23 cellular contexts compared by ENCODE assay signal in the genomic region with DNA sequence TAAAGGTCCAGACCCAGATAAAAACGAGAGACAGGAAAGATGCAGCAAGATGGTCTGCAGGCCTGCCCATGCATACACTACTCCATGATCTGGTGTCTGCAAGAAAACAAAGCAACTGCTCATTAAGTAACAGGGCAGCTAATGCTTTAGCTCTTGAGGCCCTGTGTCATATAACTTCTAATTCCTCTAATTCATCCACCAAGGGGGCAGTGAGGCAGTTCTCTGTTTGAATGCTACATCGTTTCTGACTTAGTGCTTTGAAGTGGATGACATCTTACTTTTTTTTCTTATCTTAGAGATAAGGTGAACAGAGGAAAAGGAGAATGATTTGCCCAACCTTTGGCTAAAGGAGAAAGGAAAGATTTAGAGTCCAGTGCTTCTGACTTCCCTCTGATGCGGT.
A peak's percentile ranks its signal among the peaks of the same experiment; 100 is the strongest.
DNase-seq lines count a peak whose midpoint lies in the region; ATAC-seq and TF ChIP-seq lines count a peak whose summit lies in the region.
"Had no signal": no experiment of that assay in that cellular context is flagged by ENCODE, and none has a peak within 500 bp of the region (broad histone marks: within the 10 kb centered on the region; RNA-seq: fewer than 3 reads in every experiment).

No MANE protein-coding gene starts in this region.

- H3K36me3 ChIP-seq in Loucy (ENCODE audit: insufficient read depth, low read length): no peaks in the 10 kb centered on the region
- H3K36me3 ChIP-seq in adrenal gland (replicated peaks in 1 of 2): no peaks in the 10 kb centered on the region

- H3K27ac ChIP-seq in adrenal gland: no peak overlapping the region
- H3K27ac ChIP-seq: C4-2B had no signal

- H3K4me3 ChIP-seq in Loucy (ENCODE audit: low read length, poor library complexity, severe bottlenecking) (no peak overlapping the region), adrenal gland (no peak overlapping the region)
- H3K4me3 ChIP-seq: BLaER1 treated with 17β-estradiol and CSF1 and Interleukin-3, amounts not matched to agents 10 nM and 100 nM; GM12878 had no signal

- TF ChIP-seq CTCF in Loucy (conservative IDR thresholded peaks at IDR 0.05; ENCODE audit: low read length) (no peak), brain (conservative IDR thresholded peaks at IDR 0.05) (no peak), adrenal gland (IDR thresholded peaks at IDR 0.05) (no peak)

- no peaks in the 10 kb centered on the region for H3K9me2 ChIP-seq in Loucy (replicated peaks; ENCODE audit: low read depth, low read length)

- no peaks in the 10 kb centered on the region for H3K27me3 Mint-ChIP-seq in brain
- no peaks in the 10 kb centered on the region for H3K27me3 Mint-ChIP-seq in activated CD4-positive, alpha-beta T cell treated with anti-CD3 and anti-CD28 coated beads, Interleukin-2, amount 10 ng/mL, durations not matched to agents 7 days and 5 days
- H3K27me3 Mint-ChIP-seq in activated T-cell treated with anti-CD3 and anti-CD28 coated beads, Interleukin-2, amount 50 U/mL, for 72 hours (ENCODE audit: low read depth): no peaks in the 10 kb centered on the region
- H3K27me3 Mint-ChIP-seq: B cell; CD4-positive, alpha-beta T cell had no signal

- H3K79me2 ChIP-seq in Loucy (ENCODE audit: insufficient read depth, low read length): no peaks in the 10 kb centered on the region

- H3K4me1 Mint-ChIP-seq in brain: peaks cover 29% of the 10 kb centered on the region
- H3K4me1 Mint-ChIP-seq in activated CD4-positive, alpha-beta T cell treated with anti-CD3 and anti-CD28 coated beads, Interleukin-2, amount 10 ng/mL, durations not matched to agents 7 days and 5 days: peaks cover 2% of the 10 kb centered on the region
- H3K4me1 Mint-ChIP-seq in activated T-cell treated with anti-CD3 and anti-CD28 coated beads, Interleukin-2, amount 50 U/mL, for 72 hours (ENCODE audit: low read depth): peaks cover 22% of the 10 kb centered on the region
- H3K4me1 Mint-ChIP-seq: B cell had no signal

- H3K27me3 ChIP-seq in Loucy (ENCODE audit: insufficient read depth, low read length, poor library complexity, severe bottlenecking) (no peaks in the 10 kb centered on the region), adrenal gland (no peaks in the 10 kb centered on the region)
- H3K27me3 ChIP-seq: BLaER1 treated with 17β-estradiol and CSF1 and Interleukin-3, amounts not matched to agents 10 nM and 100 nM had no signal

- H3K9me3 ChIP-seq in Loucy (ENCODE audit: insufficient read depth, low read depth, low read length): no peaks in the 10 kb centered on the region
- no peaks in the 10 kb centered on the region for H3K9me3 ChIP-seq in adrenal gland (replicated peaks in 1 of 3)
- H3K9me3 ChIP-seq: BLaER1 treated with 17β-estradiol and CSF1 and Interleukin-3, amounts not matched to agents 10 nM and 100 nM had no signal

- TF ChIP-seq POLR2A in adrenal gland (IDR thresholded peaks at IDR 0.05): no peak

- H3K4me1 ChIP-seq in Loucy (ENCODE audit: insufficient read depth, low read length, poor library complexity, severe bottlenecking) (peaks cover 38% of the 10 kb centered on the region), adrenal gland (replicated peaks in 1 of 2) (no peaks in the 10 kb centered on the region)

- no peak overlapping the region for H2AFZ ChIP-seq in Loucy (ENCODE audit: low read length)

- 67 to 78% (median 74%) methylated on average over 3 of the region's 3 CpGs for WGBS in adrenal gland, 4 donors

- H4K20me1 ChIP-seq in Loucy (ENCODE audit: insufficient read depth, low read length, poor library complexity, severe bottlenecking): no peaks in the 10 kb centered on the region
- H4K20me1 ChIP-seq: BLaER1 treated with 17β-estradiol and CSF1 and Interleukin-3, amounts not matched to agents 10 nM and 100 nM had no signal

- intact Hi-C loops in adrenal gland (cut with DNase I): no loop called here

- peak; percentile 31 for DNase-seq in NCI-H69 (lab: John Stamatoyannopoulos, UW)
- no peak for DNase-seq in activated CD4-positive, alpha-beta T cell treated with anti-CD3 and anti-CD28 coated beads, Interleukin-2, amount 10 ng/mL, durations not matched to agents 7 days and 5 days
- DNase-seq in activated T-cell treated with anti-CD3 and anti-CD28 coated beads, Interleukin-2, amount 50 U/mL, for 72 hours: no peak
- no peak for DNase-seq in adrenal gland
- no peak for DNase-seq in AG08396 (ENCODE audit: low spot score)
- DNase-seq: 8988T; ACHN; AML-193; CD4-positive, alpha-beta T cell; CD8-positive, alpha-beta T cell; DMS 273 treated with DMSO at 0.1 percent for 48 hours; DMS153; DMS53; DMS79; DND-41; EL; GDM1 had no signal

- CTCF ChIA-PET in activated CD4-positive, alpha-beta T cell treated with anti-CD3 and anti-CD28 coated beads, Interleukin-2, amount 10 ng/mL, durations not matched to agents 7 days and 5 days (lab: Charles Lee): no interaction called here

- H3K9ac ChIP-seq in Loucy (ENCODE audit: low read depth, low read length, poor library complexity, severe bottlenecking): no peak overlapping the region
- H3K9ac ChIP-seq: BLaER1 treated with 17β-estradiol and CSF1 and Interleukin-3, amounts not matched to agents 10 nM and 100 nM had no signal

- peak overlapping the region; percentile 18 for H3K4me2 ChIP-seq in Loucy (ENCODE audit: low read depth, low read length, poor library complexity, severe bottlenecking)

- no peaks in the 10 kb centered on the region for H3F3A ChIP-seq in Loucy (ENCODE audit: low read depth)

- H3K27ac Mint-ChIP-seq in brain: peak overlapping the region in 3 of 5 experiments; percentile 20 to 73 (median 73)
- H3K27ac Mint-ChIP-seq in activated CD4-positive, alpha-beta T cell treated with anti-CD3 and anti-CD28 coated beads, Interleukin-2, amount 10 ng/mL, durations not matched to agents 7 days and 5 days: no peak overlapping the region
- H3K27ac Mint-ChIP-seq in activated T-cell treated with anti-CD3 and anti-CD28 coated beads, Interleukin-2, amount 50 U/mL, for 72 hours: no peak overlapping the region
- H3K27ac Mint-ChIP-seq: B cell; CD4-positive, alpha-beta T cell; CD8-positive, alpha-beta T cell had no signal

- H3K4me3 Mint-ChIP-seq in brain: peak overlapping the region in 1 of 5 experiments; percentile 57
- no peak overlapping the region for H3K4me3 Mint-ChIP-seq in activated CD4-positive, alpha-beta T cell treated with anti-CD3 and anti-CD28 coated beads, Interleukin-2, amount 10 ng/mL, durations not matched to agents 7 days and 5 days
- no peak overlapping the region for H3K4me3 Mint-ChIP-seq in activated T-cell treated with anti-CD3 and anti-CD28 coated beads, Interleukin-2, amount 50 U/mL, for 72 hours
- H3K4me3 Mint-ChIP-seq: B cell; CD4-positive, alpha-beta T cell; CD8-positive, alpha-beta T cell had no signal

- no peaks in the 10 kb centered on the region for H3K9me3 Mint-ChIP-seq in brain
- no peaks in the 10 kb centered on the region for H3K9me3 Mint-ChIP-seq in activated CD4-positive, alpha-beta T cell treated with anti-CD3 and anti-CD28 coated beads, Interleukin-2, amount 10 ng/mL, durations not matched to agents 7 days and 5 days
- no peaks in the 10 kb centered on the region for H3K9me3 Mint-ChIP-seq in activated T-cell treated with anti-CD3 and anti-CD28 coated beads, Interleukin-2, amount 50 U/mL, for 72 hours
- H3K9me3 Mint-ChIP-seq: CD4-positive, alpha-beta T cell; CD8-positive, alpha-beta T cell had no signal

- no peaks in the 10 kb centered on the region for H3K36me3 Mint-ChIP-seq in brain
- no peaks in the 10 kb centered on the region for H3K36me3 Mint-ChIP-seq in activated CD4-positive, alpha-beta T cell treated with anti-CD3 and anti-CD28 coated beads, Interleukin-2, amount 10 ng/mL, durations not matched to agents 7 days and 5 days (ENCODE audit: low read depth)
- H3K36me3 Mint-ChIP-seq in activated T-cell treated with anti-CD3 and anti-CD28 coated beads, Interleukin-2, amount 50 U/mL, for 72 hours (ENCODE audit: insufficient read depth in 2 of 2): no peaks in the 10 kb centered on the region
- H3K36me3 Mint-ChIP-seq: CD8-positive, alpha-beta T cell had no signal

- POLR2A ChIA-PET in activated CD4-positive, alpha-beta T cell treated with anti-CD3 and anti-CD28 coated beads, Interleukin-2, amount 10 ng/mL, durations not matched to agents 7 days and 5 days (lab: Charles Lee): no interaction called here

- ATAC-seq in activated T-cell treated with anti-CD3 and anti-CD28 coated beads, Interleukin-2, amount 50 U/mL, for 72 hours (replicated peaks in 1 of 2): no peak
- ATAC-seq: CD8-positive, alpha-beta T cell; GM12878 had no signal

Comparison
In these comparisons a context has a peak if more than half of its experiments do, and no peak if none do; other contexts are left out.
1. H3K27ac Mint-ChIP-seq: peak in brain (3 of 5); none in activated CD4-positive, alpha-beta T cell treated with anti-CD3 and anti-CD28 coated beads, Interleukin-2, amount 10 ng/mL, durations not matched to agents 7 days and 5 days (single experiment) and activated T-cell treated with anti-CD3 and anti-CD28 coated beads, Interleukin-2, amount 50 U/mL, for 72 hours (single experiment).